10 cellular contexts compared by ENCODE assay signal in genomic region chr16:2206780-2207433, GRCh38. TPM values are rescaled to one million over a fixed set of nuclear protein-coding genes. Genes with fewer than 3 reads are reported as not detected.
DNase-seq lines count a peak whose midpoint lies in the region; ATAC-seq and TF ChIP-seq lines count a peak whose summit lies in the region.
"Had no signal": no experiment of that assay in that cellular context is flagged by ENCODE, and none has a peak within 500 bp of the region (broad histone marks: within the 10 kb centered on the region; RNA-seq: fewer than 3 reads in every experiment).

No MANE protein-coding gene starts in this region.

- CTCF ChIA-PET in A673 (lab: Charles Lee): interaction anchor here (0.5 kb wide), 1 partner anchor 295 kb away, joined by 3 read pairs; no protein-coding TSS in a partner anchor

- no TSS peak for BruUV-seq in A673 (replicated peaks; lab: Mats Ljungman, UMichigan)

- no peaks in the 10 kb centered on the region for H3K27me3 ChIP-seq in A673 (replicated peaks; ENCODE audit: insufficient read depth, low read depth, low read length, poor library complexity)
- no peaks in the 10 kb centered on the region; the same call in 1 of the 2 replicates for H3K27me3 ChIP-seq in DOHH2 (ENCODE audit: control insufficient read depth, low read length)
- H3K27me3 ChIP-seq in body of pancreas: no peaks in the 10 kb centered on the region

- H3K4me3 ChIP-seq in A673 (ENCODE audit: low read depth, low read length, poor library complexity, severe bottlenecking) (peak overlapping the region; percentile 74), DOHH2 (ENCODE audit: low read length) (peak overlapping the region; percentile 96), SK-N-MC (peak overlapping the region; percentile 90; the same call in 1 of the 2 replicates), body of pancreas (no peak overlapping the region)

- WGBS in body of pancreas, 2 donors: 93 to 100% methylated on average over 2 to 23 of the region's 23 CpGs

- H3K36me3 Mint-ChIP-seq in glutamatergic neuron (ENCODE audit: unreplicated experiment): no peaks in the 10 kb centered on the region

- H3K9me3 Mint-ChIP-seq in glutamatergic neuron (ENCODE audit: unreplicated experiment): peaks cover 13% of the 10 kb centered on the region

- peaks cover 28% of the 10 kb centered on the region for H3K79me2 ChIP-seq in DOHH2 (ENCODE audit: control insufficient read depth, low read length)

- intact Hi-C loops in A673 (cut with micrococcal nuclease; ENCODE audit: unreplicated experiment) (no loop called here), body of pancreas (cut with DNase I) (no loop called here), head of caudate nucleus (cut with DNase I) (no loop called here)

- TF ChIP-seq CTCF in A673 (conservative IDR thresholded peaks at IDR 0.05; ENCODE audit: low read depth, low read length) (no peak), DOHH2 (IDR thresholded peaks at IDR 0.05; ENCODE audit: low read depth, low read length, poor library complexity, severe bottlenecking) (no peak), glutamatergic neuron (IDR thresholded peaks at IDR 0.05; ENCODE audit: partially characterized antibody, unreplicated experiment) (no peak), body of pancreas (IDR thresholded peaks at IDR 0.05) (no peak)

- H3K4me1 ChIP-seq in A673 (ENCODE audit: insufficient read depth, low read length, poor library complexity, severe bottlenecking) (peaks cover 14% of the 10 kb centered on the region), DOHH2 (ENCODE audit: control insufficient read depth, low read length) (peaks cover 20% of the 10 kb centered on the region), body of pancreas (peaks cover 21% of the 10 kb centered on the region)

- peak overlapping the region; percentile 87 for H3K4me3 Mint-ChIP-seq in glutamatergic neuron (ENCODE audit: unreplicated experiment)

- no peak overlapping the region for H3K27ac Mint-ChIP-seq in glutamatergic neuron (ENCODE audit: unreplicated experiment)

- no peak for TF ChIP-seq POLR2A in body of pancreas (IDR thresholded peaks at IDR 0.05)

- ATAC-seq in HG03095 (IDR thresholded peaks at IDR 0.05; ENCODE audit: unreplicated experiment) (no peak), body of pancreas (no peak)

- peak overlapping the region; percentile 99 for H3K4me2 ChIP-seq in DOHH2 (ENCODE audit: low read length)

- H3F3A ChIP-seq in DOHH2 (ENCODE audit: control insufficient read depth, insufficient read depth): no peaks in the 10 kb centered on the region

- H3K27me3 Mint-ChIP-seq in glutamatergic neuron (ENCODE audit: unreplicated experiment): peaks cover 10% of the 10 kb centered on the region

- H3K27ac ChIP-seq in A673 (ENCODE audit: low read depth, low read length, poor library complexity, severe bottlenecking) (peak overlapping the region; percentile 92), DOHH2 (ENCODE audit: low read depth, low read length) (no peak overlapping the region), SK-N-MC (no peak overlapping the region), body of pancreas (no peak overlapping the region)

- H3K9me2 ChIP-seq in DOHH2 (replicated peaks; ENCODE audit: control insufficient read depth, low read length): no peaks in the 10 kb centered on the region

- H3K4me1 Mint-ChIP-seq in glutamatergic neuron (ENCODE audit: low read depth, unreplicated experiment): peaks cover 8% of the 10 kb centered on the region

- H3K9ac ChIP-seq in SK-N-MC (ENCODE audit: insufficient read length): no peak overlapping the region

- H3K36me3 ChIP-seq in A673 (ENCODE audit: insufficient read depth, low read length, poor library complexity, severe bottlenecking): peaks cover 31% of the 10 kb centered on the region
- H3K36me3 ChIP-seq in DOHH2 (ENCODE audit: control insufficient read depth, low read length): peaks cover 48% of the 10 kb centered on the region
- H3K36me3 ChIP-seq in SK-N-MC (ENCODE audit: insufficient read depth, low read length): peaks cover 25% of the 10 kb centered on the region; the same call in 1 of the 2 replicates
- peaks cover 0 to 18% of the 10 kb centered on the region in 2 donors for H3K36me3 ChIP-seq in body of pancreas (replicated peaks in 1 of 2; ENCODE audit: insufficient read depth in 1 of 2, low read depth in 2 of 2)

- H3K9me3 ChIP-seq in A673 (ENCODE audit: low read depth, low read length, poor library complexity, severe bottlenecking) (no peaks in the 10 kb centered on the region), DOHH2 (ENCODE audit: control insufficient read depth, insufficient read depth, low read length) (no peaks in the 10 kb centered on the region), SK-N-MC (ENCODE audit: low read depth, low read length) (no peaks in the 10 kb centered on the region), body of pancreas (no peaks in the 10 kb centered on the region)

- POLR2A ChIA-PET in A673 (lab: Charles Lee; ENCODE audit: low non-redundant PET): interaction anchor here (0.6 kb wide), 1 partner anchor 1200 kb away, joined by 3 read pairs; no protein-coding TSS in a partner anchor

- no peak for DNase-seq in A673 (ENCODE audit: low spot score)
- no peak for DNase-seq in SK-N-MC (ENCODE audit: low read depth, low spot score)
- no peak for DNase-seq in glutamatergic neuron
- DNase-seq in DMS79 treated with DMSO at 0.1 percent for 48 hours (lab: John Stamatoyannopoulos, UW): no peak
- no peak for DNase-seq in body of pancreas
- no peak for DNase-seq in head of caudate nucleus
- DNase-seq: NCI-H1694 treated with DMSO at 0.1 percent for 48 hours; stimulated activated CD4-positive, alpha-beta T cell treated with anti-CD3 and anti-CD28 coated beads, Interleukin-2, amount 100 ng/mL, for 24 hours had no signal

- H4K20me1 ChIP-seq in DOHH2 (ENCODE audit: control insufficient read depth, insufficient read depth, low read depth, low read length): no peaks in the 10 kb centered on the region

RNA-seq across cellular contexts. Expression of gene MLST8, which starts 1.7 kb away (rescaled TPM):
- total RNA-seq in A673 (2021): 58.3 and 58.8 TPM in 2 replicates
- 57.9 TPM for total RNA-seq in glutamatergic neuron (ENCODE audit: unreplicated experiment)
- 10 to 100 TPM; 32.4 to 59.0 TPM for total RNA-seq in body of pancreas

RNA-seq across cellular contexts. Expression of gene BRICD5, which starts 3.8 kb away (rescaled TPM):
- 16.0 and 18.6 TPM in 2 replicates for total RNA-seq in A673 (2021)
- total RNA-seq in glutamatergic neuron (ENCODE audit: unreplicated experiment): 30.2 TPM
- total RNA-seq in body of pancreas: 1 to 10 TPM; 1.8 to 3.3 TPM

RNA-seq across cellular contexts. Expression of gene PGP, which starts 7.7 kb away (rescaled TPM):
- total RNA-seq in A673 (2021) (26.5 TPM in 2 replicates), glutamatergic neuron (ENCODE audit: unreplicated experiment) (33.9 TPM), body of pancreas (10 to 100 TPM in 1 of 2 donors, 1 to 10 TPM in 1; 7.8 to 15.8 TPM)

RNA-seq across cellular contexts. Expression of gene CASKIN1, which starts 10.5 kb away (rescaled TPM):
- 1.1 and 3.8 TPM in 2 replicates for total RNA-seq in A673 (2021)
- total RNA-seq in glutamatergic neuron (ENCODE audit: unreplicated experiment): 31.6 TPM
- under 1 TPM; 0.66 to 0.78 TPM for total RNA-seq in body of pancreas

RNA-seq across cellular contexts. Expression of gene E4F1, which starts 16.5 kb away (rescaled TPM):
- total RNA-seq in A673 (2021) (36.0 and 41.6 TPM in 2 replicates), glutamatergic neuron (ENCODE audit: unreplicated experiment) (53.4 TPM), body of pancreas (10 to 100 TPM; 22.3 to 48.1 TPM)

Comparison
In these comparisons a context has a peak if more than half of its experiments do, and no peak if none do; other contexts are left out.
1. H3K4me3 ChIP-seq: peak in A673 (single experiment), DOHH2 (single experiment) and SK-N-MC (single experiment); none in body of pancreas (0 of 2).